Comparison of ENCODE assay signal across 9 cellular contexts in genomic region chr4:44425614-44426208, GRCh38. TPM values are rescaled to one million over a fixed set of nuclear protein-coding genes. Genes with fewer than 3 reads are reported as not detected.
DNase-seq lines count a peak whose midpoint lies in the region; ATAC-seq and TF ChIP-seq lines count a peak whose summit lies in the region.
"Had no signal": no experiment of that assay in that cellular context is flagged by ENCODE, and none has a peak within 500 bp of the region (broad histone marks: within the 10 kb centered on the region; RNA-seq: fewer than 3 reads in every experiment).

No MANE protein-coding gene starts in this region.

- DNase-seq in NCI-H2171 treated with DMSO at 0.1 percent for 48 hours (lab: John Stamatoyannopoulos, UW) (peak; percentile 42), NCI-H2171 (lab: John Stamatoyannopoulos, UW) (no peak), RKO (ENCODE audit: low spot score) (peak; percentile 60), foreskin keratinocyte (peak in 1 of 2 donors; percentile 32), testis (peak; percentile 44)
- DNase-seq in stimulated activated CD4-positive, alpha-beta T cell treated with anti-CD3 and anti-CD28 coated beads, Interleukin-12 subunit alpha, Interleukin-12 subunit beta, amount 100 ng/mL, for 4 hours: no peak
- DNase-seq: activated gamma-delta T cell treated with Interleukin-2 at 50 U/mL for 16 hours had no signal

- peak; percentile 73 for TF ChIP-seq CTCF in foreskin keratinocyte (conservative IDR thresholded peaks at IDR 0.05)
- peak; percentile 6 to 31 (median 13) for TF ChIP-seq CTCF in testis (IDR thresholded peaks at IDR 0.05)

- intact Hi-C loops in testis (cut with DNase I; ENCODE audit: low total_unique reads): no loop called here

- H3K27me3 ChIP-seq in foreskin keratinocyte (peaks cover 3% of the 10 kb centered on the region), testis (no peaks in the 10 kb centered on the region)

- H3K4me1 ChIP-seq in foreskin keratinocyte: no peaks in the 10 kb centered on the region
- no peaks in the 10 kb centered on the region for H3K4me1 ChIP-seq in testis

- H3K9me3 ChIP-seq in testis: no peaks in the 10 kb centered on the region

- no peak overlapping the region for H3K4me3 ChIP-seq in testis

- no peaks in the 10 kb centered on the region for H3K36me3 ChIP-seq in testis (ENCODE audit: low read depth, missing control alignments)

- H3K27ac ChIP-seq in foreskin keratinocyte: no peak overlapping the region
- H3K27ac ChIP-seq in testis: no peak overlapping the region

- ATAC-seq in foreskin keratinocyte: peak; percentile 78
- no peak for ATAC-seq in HG02610 (IDR thresholded peaks at IDR 0.05; ENCODE audit: unreplicated experiment)
- no peak for ATAC-seq in GM21737 (IDR thresholded peaks at IDR 0.05; ENCODE audit: unreplicated experiment)

- WGBS in testis, 2 donors: 72 to 75% methylated on average over 2 of the region's 2 CpGs

- TF ChIP-seq POLR2A in testis (IDR thresholded peaks at IDR 0.05): no peak

RNA-seq across cellular contexts. Expression of gene KCTD8, which starts 22.9 kb away (rescaled TPM):
- total RNA-seq in foreskin keratinocyte (0.18 TPM in 1 of 2 replicates, not detected in the other), testis (10 to 100 TPM in 1 of 2 donors, 1 to 10 TPM in 1; 4.0 to 13.6 TPM)
- polyA plus RNA-seq in foreskin keratinocyte (0.03 TPM in 1 of 2 replicates, not detected in the other), testis (ENCODE audit: insufficient read depth, low read depth, low replicate concordance) (1.5 TPM)

Comparison
In these comparisons a context has a peak if more than half of its experiments do, and no peak if none do; other contexts are left out.
1. DNase-seq: peak in NCI-H2171 treated with DMSO at 0.1 percent for 48 hours (single experiment), RKO (single experiment) and testis (single experiment); none in NCI-H2171 (single experiment) and stimulated activated CD4-positive, alpha-beta T cell treated with anti-CD3 and anti-CD28 coated beads, Interleukin-12 subunit alpha, Interleukin-12 subunit beta, amount 100 ng/mL, for 4 hours (single experiment).